8 cellular contexts compared by ENCODE assay signal in the genomic region with DNA sequence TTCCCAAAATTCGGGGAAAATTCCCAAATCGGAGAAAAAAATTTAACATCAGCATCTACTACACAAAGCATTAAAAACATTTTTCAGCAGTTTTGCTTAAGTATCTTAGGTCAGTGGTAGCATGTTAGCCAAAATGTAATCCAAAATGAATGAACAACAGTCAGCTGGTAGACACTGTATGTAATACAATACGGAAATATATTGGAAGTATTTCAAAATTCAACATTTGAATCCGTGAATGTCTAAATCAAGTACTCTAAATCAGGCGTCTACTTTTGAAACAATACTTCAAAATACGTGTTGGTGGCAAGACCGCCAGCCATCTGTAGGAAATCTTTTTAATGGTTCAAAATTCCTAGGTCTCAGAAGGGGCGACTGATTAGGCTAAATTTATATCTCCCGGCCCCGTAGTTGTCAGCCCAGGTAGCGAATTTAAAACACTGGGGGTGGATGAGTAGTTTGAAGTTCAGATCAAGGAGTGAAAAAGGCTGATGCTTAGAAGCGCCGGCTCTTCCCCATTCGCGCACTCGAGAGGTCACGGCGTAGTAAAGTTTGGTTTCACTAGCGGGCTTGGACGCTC. TPM values are rescaled to one million over a fixed set of nuclear protein-coding genes. Genes with fewer than 3 reads are reported as not detected.
DNase-seq lines count a peak whose midpoint lies in the region; ATAC-seq and TF ChIP-seq lines count a peak whose summit lies in the region.

No MANE protein-coding gene starts in this region.

- 2 to 4% methylated on average over 16 to 20 of the region's 20 CpGs for WGBS in lower leg skin, 2 donors

- intact Hi-C loops in Right ventricle myocardium inferior (cut with DNase I), result loop anchor here (10.0 kb wide), 1 partner anchor 225 kb away; no protein-coding TSS in a partner anchor
- intact Hi-C loops in cardiac septum (cut with DNase I), result no loop called here
- intact Hi-C loops in lower leg skin (cut with DNase I; ENCODE audit: low total_unique reads), result no loop called here

- DNase-seq in Right ventricle myocardium inferior (ENCODE audit: missing footprints) (no peak), cardiac septum (ENCODE audit: low spot score) (no peak), NCI-H774 (lab: John Stamatoyannopoulos, UW) (peak; percentile 69), caudate nucleus (lab: John Stamatoyannopoulos, UW) (peak in 10 of 61 donors; percentile 7 to 70 (median 60)), lower leg skin (ENCODE audit: low spot score in 2 of 2) (no peak), NCI-H146 (lab: John Stamatoyannopoulos, UW) (no peak)

- peak overlapping the region; percentile 94 for H3K4me3 ChIP-seq in lower leg skin (ENCODE audit: low read depth, poor library complexity, severe bottlenecking)

- ATAC-seq in Right ventricle myocardium inferior, result peak; percentile 32
- peak; percentile 16 for ATAC-seq in HG02763 (IDR thresholded peaks at IDR 0.05; ENCODE audit: unreplicated experiment)

- TF ChIP-seq POLR2A in lower leg skin (IDR thresholded peaks at IDR 0.05), result no peak

- H3K27ac ChIP-seq in caudate nucleus (ENCODE audit: low read depth, low read length), result peak overlapping the region; percentile 98
- peak overlapping the region; percentile 96 for H3K27ac ChIP-seq in temporal lobe (ENCODE audit: low read depth, low read length)

- no peak for TF ChIP-seq CTCF in lower leg skin (IDR thresholded peaks at IDR 0.05)

RNA-seq across cellular contexts. Expression of gene SCAF11, which starts 1.0 kb away (rescaled TPM):
- total RNA-seq in Right ventricle myocardium inferior, result 76.6 TPM
- total RNA-seq in cardiac septum, result 109 TPM
- total RNA-seq in lower leg skin, result 100 to 1,000 TPM; 109 to 144 (median 135) TPM
- total RNA-seq in temporal lobe, result 49.9 TPM
